ENCODE assay signal across 1 cellular context in the genomic region with DNA sequence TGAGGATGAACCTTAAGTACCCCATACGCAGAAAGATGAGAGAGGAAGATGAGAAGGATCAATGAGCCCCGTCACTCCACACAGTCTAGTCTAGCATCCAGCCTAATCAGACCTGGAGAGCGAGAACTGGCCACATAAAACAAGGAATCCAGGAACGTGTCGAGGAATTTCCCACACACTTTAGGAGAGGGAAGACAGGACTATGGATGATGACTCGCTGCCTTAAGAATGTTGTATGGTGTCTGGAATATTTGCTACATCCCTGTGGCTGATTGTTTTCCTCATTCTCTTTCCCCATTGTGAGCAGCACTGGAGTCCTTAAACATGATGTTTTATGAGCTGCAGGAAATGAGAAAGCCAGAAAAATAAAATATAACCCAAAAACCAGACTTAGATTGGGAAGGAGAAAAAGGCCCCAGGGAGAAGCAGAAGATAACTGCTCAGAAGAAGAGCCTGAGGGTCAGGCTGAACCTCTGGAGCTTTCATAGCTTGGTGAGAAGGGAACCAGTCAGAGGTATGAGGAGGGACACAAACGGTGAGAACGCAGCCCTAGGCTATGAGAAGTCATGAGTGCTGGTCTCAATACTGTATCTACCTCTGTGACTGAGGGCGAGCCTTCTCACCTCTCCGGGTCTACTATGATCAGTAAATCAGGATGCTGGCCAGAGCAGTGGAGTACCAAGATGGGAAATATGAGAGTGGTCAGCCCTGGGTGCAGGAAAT.
TF ChIP-seq lines count a peak whose summit lies in the region.

No MANE protein-coding gene starts in this region.

TF ChIP-seq in GM23338, 12 proteins besides CTCF, POLR2A, EP300 and RAD21 (continued from another document):
- TF ChIP-seq, protein P1, sequence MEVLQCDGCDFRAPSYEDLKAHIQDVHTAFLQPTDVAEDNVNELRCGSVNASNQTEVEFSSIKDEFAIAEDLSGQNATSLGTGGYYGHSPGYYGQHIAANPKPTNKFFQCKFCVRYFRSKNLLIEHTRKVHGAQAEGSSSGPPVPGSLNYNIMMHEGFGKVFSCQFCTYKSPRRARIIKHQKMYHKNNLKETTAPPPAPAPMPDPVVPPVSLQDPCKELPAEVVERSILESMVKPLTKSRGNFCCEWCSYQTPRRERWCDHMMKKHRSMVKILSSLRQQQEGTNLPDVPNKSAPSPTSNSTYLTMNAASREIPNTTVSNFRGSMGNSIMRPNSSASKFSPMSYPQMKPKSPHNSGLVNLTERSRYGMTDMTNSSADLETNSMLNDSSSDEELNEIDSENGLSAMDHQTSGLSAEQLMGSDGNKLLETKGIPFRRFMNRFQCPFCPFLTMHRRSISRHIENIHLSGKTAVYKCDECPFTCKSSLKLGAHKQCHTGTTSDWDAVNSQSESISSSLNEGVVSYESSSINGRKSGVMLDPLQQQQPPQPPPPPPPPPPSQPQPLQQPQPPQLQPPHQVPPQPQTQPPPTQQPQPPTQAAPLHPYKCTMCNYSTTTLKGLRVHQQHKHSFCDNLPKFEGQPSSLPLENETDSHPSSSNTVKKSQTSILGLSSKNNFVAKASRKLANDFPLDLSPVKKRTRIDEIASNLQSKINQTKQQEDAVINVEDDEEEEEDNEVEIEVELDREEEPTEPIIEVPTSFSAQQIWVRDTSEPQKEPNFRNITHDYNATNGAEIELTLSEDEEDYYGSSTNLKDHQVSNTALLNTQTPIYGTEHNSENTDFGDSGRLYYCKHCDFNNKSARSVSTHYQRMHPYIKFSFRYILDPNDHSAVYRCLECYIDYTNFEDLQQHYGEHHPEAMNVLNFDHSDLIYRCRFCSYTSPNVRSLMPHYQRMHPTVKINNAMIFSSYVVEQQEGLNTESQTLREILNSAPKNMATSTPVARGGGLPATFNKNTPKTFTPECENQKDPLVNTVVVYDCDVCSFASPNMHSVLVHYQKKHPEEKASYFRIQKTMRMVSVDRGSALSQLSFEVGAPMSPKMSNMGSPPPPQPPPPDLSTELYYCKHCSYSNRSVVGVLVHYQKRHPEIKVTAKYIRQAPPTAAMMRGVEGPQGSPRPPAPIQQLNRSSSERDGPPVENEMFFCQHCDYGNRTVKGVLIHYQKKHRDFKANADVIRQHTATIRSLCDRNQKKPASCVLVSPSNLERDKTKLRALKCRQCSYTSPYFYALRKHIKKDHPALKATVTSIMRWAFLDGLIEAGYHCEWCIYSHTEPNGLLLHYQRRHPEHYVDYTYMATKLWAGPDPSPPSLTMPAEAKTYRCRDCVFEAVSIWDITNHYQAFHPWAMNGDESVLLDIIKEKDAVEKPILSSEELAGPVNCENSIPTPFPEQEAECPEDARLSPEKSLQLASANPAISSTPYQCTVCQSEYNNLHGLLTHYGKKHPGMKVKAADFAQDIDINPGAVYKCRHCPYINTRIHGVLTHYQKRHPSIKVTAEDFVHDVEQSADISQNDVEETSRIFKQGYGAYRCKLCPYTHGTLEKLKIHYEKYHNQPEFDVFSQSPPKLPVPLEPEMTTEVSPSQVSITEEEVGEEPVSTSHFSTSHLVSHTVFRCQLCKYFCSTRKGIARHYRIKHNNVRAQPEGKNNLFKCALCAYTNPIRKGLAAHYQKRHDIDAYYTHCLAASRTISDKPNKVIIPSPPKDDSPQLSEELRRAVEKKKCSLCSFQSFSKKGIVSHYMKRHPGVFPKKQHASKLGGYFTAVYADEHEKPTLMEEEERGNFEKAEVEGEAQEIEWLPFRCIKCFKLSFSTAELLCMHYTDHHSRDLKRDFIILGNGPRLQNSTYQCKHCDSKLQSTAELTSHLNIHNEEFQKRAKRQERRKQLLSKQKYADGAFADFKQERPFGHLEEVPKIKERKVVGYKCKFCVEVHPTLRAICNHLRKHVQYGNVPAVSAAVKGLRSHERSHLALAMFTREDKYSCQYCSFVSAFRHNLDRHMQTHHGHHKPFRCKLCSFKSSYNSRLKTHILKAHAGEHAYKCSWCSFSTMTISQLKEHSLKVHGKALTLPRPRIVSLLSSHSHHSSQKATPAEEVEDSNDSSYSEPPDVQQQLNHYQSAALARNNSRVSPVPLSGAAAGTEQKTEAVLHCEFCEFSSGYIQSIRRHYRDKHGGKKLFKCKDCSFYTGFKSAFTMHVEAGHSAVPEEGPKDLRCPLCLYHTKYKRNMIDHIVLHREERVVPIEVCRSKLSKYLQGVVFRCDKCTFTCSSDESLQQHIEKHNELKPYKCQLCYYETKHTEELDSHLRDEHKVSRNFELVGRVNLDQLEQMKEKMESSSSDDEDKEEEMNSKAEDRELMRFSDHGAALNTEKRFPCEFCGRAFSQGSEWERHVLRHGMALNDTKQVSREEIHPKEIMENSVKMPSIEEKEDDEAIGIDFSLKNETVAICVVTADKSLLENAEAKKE (CRISPR knock-in tag; IDR thresholded peaks at IDR 0.05), result no peak
- TF ChIP-seq ZNF331 (CRISPR knock-in tag; IDR thresholded peaks at IDR 0.05; ENCODE audit: low read depth), result no peak
